Comparison of ENCODE assay signal across 10 cellular contexts in the genomic region with DNA sequence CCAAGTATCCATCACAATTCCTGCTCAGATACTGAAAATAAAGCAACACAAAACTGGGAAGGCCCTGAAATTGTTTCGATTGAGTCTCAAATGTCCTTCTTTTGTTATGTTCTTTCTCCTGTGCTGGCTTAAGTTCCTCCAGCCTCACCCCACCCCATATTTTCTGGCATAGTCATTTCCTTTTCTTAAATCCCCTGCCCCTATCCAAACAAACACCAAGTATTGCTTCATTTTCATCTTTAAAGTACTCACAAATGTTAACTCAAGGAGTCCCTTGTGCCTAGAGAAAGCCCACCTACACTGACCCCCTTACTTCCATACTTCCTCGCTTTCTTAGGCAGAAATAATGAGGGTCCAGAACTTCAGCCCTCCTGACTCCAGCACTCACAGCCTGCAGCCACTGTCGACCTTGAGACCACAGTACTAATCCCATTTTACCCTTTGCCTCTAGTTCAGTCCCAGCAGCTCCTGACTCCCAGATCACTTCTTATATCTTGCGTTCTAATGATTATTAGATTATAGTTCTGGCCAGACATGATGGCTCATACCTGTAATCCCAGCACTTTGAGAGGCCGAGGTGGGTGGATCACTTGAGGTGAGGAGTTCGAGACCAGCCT.
DNase-seq lines count a peak whose midpoint lies in the region; ATAC-seq and TF ChIP-seq lines count a peak whose summit lies in the region.
"Had no signal": no experiment of that assay in that cellular context is flagged by ENCODE, and none has a peak within 500 bp of the region (broad histone marks: within the 10 kb centered on the region; RNA-seq: fewer than 3 reads in every experiment).

No MANE protein-coding gene starts in this region.

- H3K9me2 ChIP-seq in PC-3 (replicated peaks; ENCODE audit: low read length) = no peaks in the 10 kb centered on the region

- no peaks in the 10 kb centered on the region for H3F3A ChIP-seq in PC-3 (ENCODE audit: low read length, unreplicated experiment)

- DNase-seq in NCI-H82 (lab: John Stamatoyannopoulos, UW) (peak; percentile 3), NCI-H82 treated with DMSO at 0.1 percent for 48 hours (lab: John Stamatoyannopoulos, UW; ENCODE audit: unreplicated experiment) (no peak), PC-3 (peak; percentile 70), epithelial cell of prostate (ENCODE audit: low read depth, low spot score) (peak; percentile 44), retinal pigment epithelial cell (ENCODE audit: low read depth) (peak; percentile 56)
- no peak for DNase-seq in activated CD4-positive, CD25-positive, alpha-beta regulatory T cell treated with anti-CD3 and anti-CD28 coated beads, Interleukin-2, amount 50 U/mL, for 72 hours
- DNase-seq: 8988T had no signal

- H2AFZ ChIP-seq in PC-3 (ENCODE audit: low read length) = peak overlapping the region; percentile 64

- no peak for TF ChIP-seq CTCF in PC-3 (conservative IDR thresholded peaks at IDR 0.05; ENCODE audit: low read depth, low read length)
- no peak for TF ChIP-seq CTCF in retinal pigment epithelial cell (conservative IDR thresholded peaks at IDR 0.05; ENCODE audit: low read depth, low read length)

- H4K20me1 ChIP-seq in PC-3 (ENCODE audit: low read length) = no peaks in the 10 kb centered on the region

- H3K9ac ChIP-seq in PC-3 (ENCODE audit: low read length) = no peak overlapping the region

- ATAC-seq in PC-3 (peak; percentile 87), HG03460 (IDR thresholded peaks at IDR 0.05; ENCODE audit: unreplicated experiment) (no peak), HG02981 (IDR thresholded peaks at IDR 0.05; ENCODE audit: unreplicated experiment) (no peak)

- intact Hi-C loops in PC-3 (cut with micrococcal nuclease) = no loop called here

- POLR2A ChIA-PET in PC-3 (lab: Charles Lee; ENCODE audit: unreplicated experiment) = no interaction called here

- H3K36me3 ChIP-seq in PC-3 (ENCODE audit: low read depth, low read length) = no peaks in the 10 kb centered on the region
- H3K36me3 ChIP-seq: tibial nerve had no signal

- H3K27ac ChIP-seq in PC-3 (ENCODE audit: low read length) = peak overlapping the region; percentile 59
- peak overlapping the region; percentile 93 for H3K27ac ChIP-seq in epithelial cell of prostate
- H3K27ac ChIP-seq: tibial nerve had no signal

- peaks cover 13% of the 10 kb centered on the region for H3K4me1 ChIP-seq in PC-3 (ENCODE audit: insufficient read depth, low read length)
- H3K4me1 ChIP-seq: tibial nerve had no signal

- peak overlapping the region; percentile 51 for H3K4me2 ChIP-seq in PC-3 (ENCODE audit: low read length)

- H3K4me3 ChIP-seq in PC-3 (ENCODE audit: low read length) (no peak overlapping the region), retinal pigment epithelial cell (ENCODE audit: low read length) (no peak overlapping the region)
- H3K4me3 ChIP-seq: tibial nerve had no signal

- no peaks in the 10 kb centered on the region for H3K27me3 ChIP-seq in PC-3 (ENCODE audit: low read length)
- H3K27me3 ChIP-seq: tibial nerve had no signal

- BruUV-seq in PC-3 (replicated peaks; lab: Mats Ljungman, UMichigan) = no TSS peak

- H3K9me3 ChIP-seq in PC-3 (ENCODE audit: low read length) = no peaks in the 10 kb centered on the region
- H3K9me3 ChIP-seq: tibial nerve had no signal

- H3K79me2 ChIP-seq in PC-3 (ENCODE audit: low read length) = no peaks in the 10 kb centered on the region

- CTCF ChIA-PET in PC-3 (lab: Charles Lee) = no interaction called here

Comparison
In these comparisons a context has a peak if more than half of its experiments do, and no peak if none do; other contexts are left out.
1. DNase-seq: peak in NCI-H82 (single experiment), PC-3 (single experiment), epithelial cell of prostate (single experiment) and retinal pigment epithelial cell (single experiment); none in NCI-H82 treated with DMSO at 0.1 percent for 48 hours (single experiment) and activated CD4-positive, CD25-positive, alpha-beta regulatory T cell treated with anti-CD3 and anti-CD28 coated beads, Interleukin-2, amount 50 U/mL, for 72 hours (single experiment).